In genomic region chr5:82601085-82601484, GRCh38 we compare ENCODE assay signal across 14 cellular contexts.
DNase-seq lines count a peak whose midpoint lies in the region; ATAC-seq and TF ChIP-seq lines count a peak whose summit lies in the region.
"Had no signal": no experiment of that assay in that cellular context is flagged by ENCODE, and none has a peak within 500 bp of the region (broad histone marks: within the 10 kb centered on the region; RNA-seq: fewer than 3 reads in every experiment).

No MANE protein-coding gene starts in this region.

- intact Hi-C loops in Calu3 (cut with micrococcal nuclease; ENCODE audit: unreplicated experiment) = no loop called here

- peak overlapping the region; percentile 27 for H3K27ac ChIP-seq in KOPT-K1 (ENCODE audit: low read depth, low read length, poor library complexity, severe bottlenecking)
- peak overlapping the region; percentile 82 for H3K27ac ChIP-seq in hepatocyte
- H3K27ac ChIP-seq in GM23248 = no peak overlapping the region

- H3K27me3 ChIP-seq in hepatocyte (no peaks in the 10 kb centered on the region), GM23248 (replicated peaks; ENCODE audit: insufficient read depth) (peaks cover 23% of the 10 kb centered on the region)

- H3K4me2 ChIP-seq in hepatocyte = peak overlapping the region; percentile 37
- H3K4me2 ChIP-seq in GM23248 (ENCODE audit: unreplicated experiment) = no peak overlapping the region

- 21% methylated on average over 3 of the region's 3 CpGs for WGBS in hepatocyte (ENCODE audit: low lambda C conversion rate, missing lambda C conversion rate)
- WGBS in GM23248 (ENCODE audit: low coverage in 1 of 2, low lambda C conversion rate in 2 of 2, missing lambda C conversion rate in 2 of 2), 2 experiments = 58 to 71% methylated on average over 3 of the region's 3 CpGs

- H4K20me1 ChIP-seq in hepatocyte (ENCODE audit: insufficient read depth, poor library complexity, severe bottlenecking) = no peaks in the 10 kb centered on the region
- H4K20me1 ChIP-seq in GM23248 (ENCODE audit: insufficient read depth) = no peaks in the 10 kb centered on the region

- no peak overlapping the region for H3K27ac Mint-ChIP-seq in Calu3 (ENCODE audit: unreplicated experiment)
- H3K27ac Mint-ChIP-seq in mesothelial cell of epicardium = no peak overlapping the region

- CTCF ChIA-PET in Calu3 (lab: Charles Lee) = no interaction called here

- no peak for ATAC-seq in HG03469 (IDR thresholded peaks at IDR 0.05; ENCODE audit: unreplicated experiment)
- ATAC-seq: SK-N-SH treated with all-trans-retinoic acid at 6 μM for 48 hours had no signal

- no peaks in the 10 kb centered on the region for H3K36me3 ChIP-seq in KOPT-K1 (ENCODE audit: insufficient read depth, low read length)
- no peaks in the 10 kb centered on the region for H3K36me3 ChIP-seq in hepatocyte (replicated peaks; ENCODE audit: insufficient read depth, low read depth)
- no peaks in the 10 kb centered on the region for H3K36me3 ChIP-seq in GM23248 (ENCODE audit: low read depth)

- in situ Hi-C loops in GM23248 (cut with MboI) = no loop called here

- H3K9me3 ChIP-seq in KOPT-K1 (ENCODE audit: insufficient read depth, low read length, poor library complexity, severe bottlenecking) (no peaks in the 10 kb centered on the region), hepatocyte (ENCODE audit: low read depth) (no peaks in the 10 kb centered on the region), GM23248 (ENCODE audit: low read depth) (no peaks in the 10 kb centered on the region)

- no TSS peak for BruUV-seq in Calu3 (replicated peaks; lab: Mats Ljungman, UMichigan)

- H3K4me1 Mint-ChIP-seq in Calu3 (ENCODE audit: low read depth, unreplicated experiment) (peaks cover 20% of the 10 kb centered on the region), mesothelial cell of epicardium (no peaks in the 10 kb centered on the region)

- H3K4me3 ChIP-seq in hepatocyte (no peak overlapping the region), GM23248 (no peak overlapping the region)

- no peaks in the 10 kb centered on the region for H3K27me3 Mint-ChIP-seq in Calu3 (ENCODE audit: unreplicated experiment)
- H3K27me3 Mint-ChIP-seq in mesothelial cell of epicardium (ENCODE audit: low read depth) = no peaks in the 10 kb centered on the region

- H3K36me3 Mint-ChIP-seq in Calu3 (ENCODE audit: insufficient read depth, unreplicated experiment) (no peaks in the 10 kb centered on the region), mesothelial cell of epicardium (no peaks in the 10 kb centered on the region)

- H3K79me2 ChIP-seq in hepatocyte = no peaks in the 10 kb centered on the region
- no peaks in the 10 kb centered on the region for H3K79me2 ChIP-seq in GM23248 (ENCODE audit: insufficient read depth)

- H2AFZ ChIP-seq in hepatocyte (no peak overlapping the region), GM23248 (no peak overlapping the region)

- H3K4me1 ChIP-seq in hepatocyte (ENCODE audit: insufficient read depth) = peaks cover 23% of the 10 kb centered on the region
- no peaks in the 10 kb centered on the region for H3K4me1 ChIP-seq in GM23248 (ENCODE audit: insufficient read depth)

- peak; percentile 35 for DNase-seq in Calu3
- peak; percentile 49 for DNase-seq in hepatocyte (ENCODE audit: low spot score)
- DNase-seq in renal cortical epithelial cell (ENCODE audit: low read depth) = peak; percentile 89
- no peak for DNase-seq in mesothelial cell of epicardium (ENCODE audit: low spot score in 2 of 2, unreplicated experiment in 2 of 2)
- no peak for DNase-seq in GM23248
- DNase-seq: AML-193, Kasumi-1, NCI-H1436, NCI-H446, NCI-H774, SHP77 had no signal

- no peaks in the 10 kb centered on the region for H3F3A ChIP-seq in GM23248 (ENCODE audit: insufficient read depth)

- peaks cover under 1% of the 10 kb centered on the region for H3K9me3 Mint-ChIP-seq in Calu3 (ENCODE audit: low read depth, unreplicated experiment)
- H3K9me3 Mint-ChIP-seq in mesothelial cell of epicardium = peaks cover 1% of the 10 kb centered on the region

- TF ChIP-seq CTCF in Calu3 (IDR thresholded peaks at IDR 0.05; ENCODE audit: unreplicated experiment) (no peak), hepatocyte (IDR thresholded peaks at IDR 0.05; ENCODE audit: poor library complexity) (no peak), mesothelial cell of epicardium (IDR thresholded peaks at IDR 0.05; ENCODE audit: unreplicated experiment) (no peak)

- H3K4me3 Mint-ChIP-seq in Calu3 (ENCODE audit: low read depth, unreplicated experiment) (no peak overlapping the region), mesothelial cell of epicardium (no peak overlapping the region)

- H3K9ac ChIP-seq in GM23248 = no peak overlapping the region

- no peaks in the 10 kb centered on the region for H3K9me2 ChIP-seq in hepatocyte (replicated peaks; ENCODE audit: insufficient read depth)
- no peaks in the 10 kb centered on the region for H3K9me2 ChIP-seq in GM23248 (ENCODE audit: insufficient read depth)

Comparison
In these comparisons a context has a peak if more than half of its experiments do, and no peak if none do; other contexts are left out.
1. DNase-seq: peak in Calu3 (single experiment), hepatocyte (single experiment) and renal cortical epithelial cell (single experiment); none in mesothelial cell of epicardium (0 of 2) and GM23248 (single experiment).